Comparison of ENCODE assay signal across 1 cellular context in the genomic region with DNA sequence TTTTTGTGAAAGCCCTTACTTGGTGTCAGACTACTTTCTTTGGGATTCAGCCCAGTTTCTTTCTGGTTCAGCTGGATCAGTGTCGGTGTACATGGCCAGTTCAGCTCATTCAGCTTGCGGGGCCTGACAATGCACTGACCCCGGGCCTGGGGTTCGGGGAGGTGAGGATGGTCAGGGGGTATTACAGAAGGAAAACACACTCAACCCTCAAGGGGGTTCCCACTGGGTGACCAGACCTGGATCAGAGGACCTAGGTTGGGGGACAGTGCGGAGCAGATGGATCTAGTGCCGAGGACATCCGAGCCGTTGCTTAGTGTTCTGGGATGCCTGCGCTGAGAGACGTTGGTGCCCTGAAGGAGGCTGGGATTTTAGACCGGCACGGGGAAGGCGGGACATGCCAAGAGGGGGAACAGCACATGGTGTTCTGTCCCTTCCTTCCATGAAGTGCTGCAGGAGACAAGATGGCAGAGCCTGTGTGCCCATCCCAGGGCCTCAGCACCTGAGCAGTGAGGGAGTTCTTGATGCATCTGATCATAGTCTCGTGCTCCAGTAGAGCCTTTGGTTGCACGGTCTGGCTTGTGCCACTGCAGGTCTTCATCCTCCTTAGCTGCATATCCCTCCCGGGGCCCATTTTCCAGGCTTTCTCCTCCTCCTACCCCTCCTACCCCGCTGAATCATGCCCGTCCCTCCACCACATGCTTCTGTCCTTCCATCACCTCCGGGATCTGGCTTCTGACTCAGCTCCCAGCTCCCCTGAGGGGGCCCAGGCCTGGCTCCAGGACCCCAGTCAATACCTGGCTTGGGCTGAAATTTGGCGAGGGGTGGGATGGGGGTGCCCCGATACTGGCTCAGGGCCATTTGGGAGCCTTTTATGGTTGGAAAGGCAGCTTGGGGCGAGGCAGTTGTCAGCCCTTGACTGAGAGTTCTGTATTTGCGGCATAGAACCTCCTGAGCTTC.
TF ChIP-seq lines count a peak whose summit lies in the region.

No MANE protein-coding gene starts in this region.

TF ChIP-seq in IMR-90, 13 proteins besides CTCF, POLR2A, EP300 and RAD21 (continued from another document):
- TF ChIP-seq, protein P1, sequence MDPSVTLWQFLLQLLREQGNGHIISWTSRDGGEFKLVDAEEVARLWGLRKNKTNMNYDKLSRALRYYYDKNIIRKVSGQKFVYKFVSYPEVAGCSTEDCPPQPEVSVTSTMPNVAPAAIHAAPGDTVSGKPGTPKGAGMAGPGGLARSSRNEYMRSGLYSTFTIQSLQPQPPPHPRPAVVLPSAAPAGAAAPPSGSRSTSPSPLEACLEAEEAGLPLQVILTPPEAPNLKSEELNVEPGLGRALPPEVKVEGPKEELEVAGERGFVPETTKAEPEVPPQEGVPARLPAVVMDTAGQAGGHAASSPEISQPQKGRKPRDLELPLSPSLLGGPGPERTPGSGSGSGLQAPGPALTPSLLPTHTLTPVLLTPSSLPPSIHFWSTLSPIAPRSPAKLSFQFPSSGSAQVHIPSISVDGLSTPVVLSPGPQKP (IDR thresholded peaks at IDR 0.05; ENCODE audit: borderline replicate concordance, low read depth, low read length) = no peak
- TF ChIP-seq MXI1 (IDR thresholded peaks at IDR 0.05; ENCODE audit: borderline replicate concordance, low read depth, low read length) (no peak), MAZ (IDR thresholded peaks at IDR 0.05; ENCODE audit: borderline replicate concordance, low read depth, low read length) (peak; percentile 98), NFE2L2 (IDR thresholded peaks at IDR 0.05; ENCODE audit: low read depth, low read length) (peak; percentile 78; the same call in 1 of the 2 replicates), MAFK (IDR thresholded peaks at IDR 0.05; ENCODE audit: low read depth, low read length) (peak; percentile 24; the same call in 1 of the 2 replicates)
